In genomic region chr5:138647794-138648193, GRCh38 we compare ENCODE assay signal across 3 cellular contexts.
TF ChIP-seq lines count a peak whose summit lies in the region.

No MANE protein-coding gene starts in this region.

TF ChIP-seq in GM23338, 12 proteins besides CTCF, POLR2A, EP300 and RAD21 (continues in another document):
- TF ChIP-seq, protein P1, sequence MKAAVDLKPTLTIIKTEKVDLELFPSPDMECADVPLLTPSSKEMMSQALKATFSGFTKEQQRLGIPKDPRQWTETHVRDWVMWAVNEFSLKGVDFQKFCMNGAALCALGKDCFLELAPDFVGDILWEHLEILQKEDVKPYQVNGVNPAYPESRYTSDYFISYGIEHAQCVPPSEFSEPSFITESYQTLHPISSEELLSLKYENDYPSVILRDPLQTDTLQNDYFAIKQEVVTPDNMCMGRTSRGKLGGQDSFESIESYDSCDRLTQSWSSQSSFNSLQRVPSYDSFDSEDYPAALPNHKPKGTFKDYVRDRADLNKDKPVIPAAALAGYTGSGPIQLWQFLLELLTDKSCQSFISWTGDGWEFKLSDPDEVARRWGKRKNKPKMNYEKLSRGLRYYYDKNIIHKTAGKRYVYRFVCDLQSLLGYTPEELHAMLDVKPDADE (IDR thresholded peaks at IDR 0.05), result no peak
- no peak for TF ChIP-seq POLR2AphosphoS5 (IDR thresholded peaks at IDR 0.05; ENCODE audit: low read depth)
- TF ChIP-seq ZNF462 (CRISPR knock-in tag; IDR thresholded peaks at IDR 0.05), result no peak
- TF ChIP-seq NANOG (IDR thresholded peaks at IDR 0.05; ENCODE audit: borderline replicate concordance), result no peak
- TF ChIP-seq JUNB (IDR thresholded peaks at IDR 0.05; ENCODE audit: unreplicated experiment), result no peak

TF ChIP-seq in K562, 482 proteins besides CTCF, POLR2A, EP300 and RAD21:
- TF ChIP-seq AFF4 (CRISPR knock-in tag; IDR thresholded peaks at IDR 0.05), result no peak
- TF ChIP-seq POLR3A (IDR thresholded peaks at IDR 0.05; ENCODE audit: borderline replicate concordance, extremely low read depth, insufficient read depth, insufficient read length), result no peak
- no peak for TF ChIP-seq NR2C2 (CRISPR knock-in tag; IDR thresholded peaks at IDR 0.05)
- TF ChIP-seq NR2C2 (tag; IDR thresholded peaks at IDR 0.05), result no peak
- TF ChIP-seq ZNF263 (CRISPR knock-in tag; IDR thresholded peaks at IDR 0.05; ENCODE audit: borderline replicate concordance), result 0 out of 2 replicates have a peak, but pooled peaks have one; percentile 16
- TF ChIP-seq ZNF146 (CRISPR knock-in tag; IDR thresholded peaks at IDR 0.05; ENCODE audit: unreplicated experiment), result no peak
- TF ChIP-seq ZC3H8 (IDR thresholded peaks at IDR 0.05), result no peak

TF ChIP-seq in liver, 16 proteins besides CTCF, POLR2A, EP300 and RAD21:
- TF ChIP-seq HNF4G (IDR thresholded peaks at IDR 0.05) (no peak), RXRA (IDR thresholded peaks at IDR 0.05) (no peak), ATF3 (IDR thresholded peaks at IDR 0.05) (no peak), REST (IDR thresholded peaks at IDR 0.05) (no peak), HNF4A (conservative IDR thresholded peaks at IDR 0.05) (no peak), SP1 (IDR thresholded peaks at IDR 0.05) (no peak), NR2F2 (IDR thresholded peaks at IDR 0.05) (peak; percentile 6)
